In genomic region chr1:181508486-181509165, GRCh38 we compare ENCODE assay signal across 17 cellular contexts. TPM values are rescaled to one million over a fixed set of nuclear protein-coding genes. Genes with fewer than 3 reads are reported as not detected.
DNase-seq lines count a peak whose midpoint lies in the region; ATAC-seq, FAIRE-seq and TF ChIP-seq lines count a peak whose summit lies in the region.
"Had no signal": no experiment of that assay in that cellular context is flagged by ENCODE, and none has a peak within 500 bp of the region (broad histone marks: within the 10 kb centered on the region; RNA-seq: fewer than 3 reads in every experiment).

No MANE protein-coding gene starts in this region.

- peak; percentile 85 for FAIRE-seq in GM12892 (lab: Jason Lieb, UNC)

- no peak for DNase-seq in GM12892 (ENCODE audit: insufficient read length)
- peak; percentile 5 for DNase-seq in myocyte (ENCODE audit: low read depth)
- no peak for DNase-seq in left lobe of liver (ENCODE audit: low spot score)
- DNase-seq in activated CD8-positive, alpha-beta memory T cell treated with anti-CD3 and anti-CD28 coated beads, Interleukin-2, amount 50 U/mL, for 48 hours, result no peak
- DNase-seq: BE2C; H7; kidney glomerular epithelial cell; NK-92 treated with Interleukin-12 subunit alpha and Interleukin-12 subunit beta, amount 100 ng/mL, for 24 hours; retina; stimulated activated CD4-positive, alpha-beta T cell treated with anti-CD3 and anti-CD28 coated beads, Interleukin-4, amount 100 ng/mL, for 1 hour; stimulated activated naive CD4-positive, alpha-beta T cell; WERI-Rb-1 had no signal

- no peak for TF ChIP-seq POLR2A in GM12892 (IDR thresholded peaks at IDR 0.05; ENCODE audit: low read depth, low read length)

- peak; percentile 35 for ATAC-seq in GM21423 (IDR thresholded peaks at IDR 0.05; ENCODE audit: unreplicated experiment)
- ATAC-seq in HG03457 (IDR thresholded peaks at IDR 0.05; ENCODE audit: unreplicated experiment), result peak; percentile 37
- no peak for ATAC-seq in GM18502 (IDR thresholded peaks at IDR 0.05; ENCODE audit: poor library complexity, unreplicated experiment)
- ATAC-seq in left lobe of liver, result no peak
- no peak for ATAC-seq in GM21723 (IDR thresholded peaks at IDR 0.05; ENCODE audit: unreplicated experiment)
- ATAC-seq: activated naive CD4-positive, alpha-beta T cell treated with anti-CD3 and anti-CD28 coated beads, Interleukin-2, amount 50 U/mL, for 72 hours had no signal

RNA-seq across cellular contexts. Expression of gene CACNA1E, which starts 25.3 kb away (rescaled TPM):
- 16.9 TPM for polyA plus RNA-seq in GM12892 (2012; ENCODE audit: missing spikeins)
- total RNA-seq in myocyte, result 0.75 and 3.8 TPM in 2 replicates
- polyA plus RNA-seq in myocyte (2012), result 2.1 TPM
- 0.08 TPM for total RNA-seq in left lobe of liver

Comparison
In these comparisons a context has a peak if more than half of its experiments do, and no peak if none do; other contexts are left out.
1. ATAC-seq: peak in GM21423 (single experiment) and HG03457 (single experiment); none in GM18502 (single experiment), left lobe of liver (single experiment) and GM21723 (single experiment).